ENCODE assay signal across 14 cellular contexts in the genomic region with DNA sequence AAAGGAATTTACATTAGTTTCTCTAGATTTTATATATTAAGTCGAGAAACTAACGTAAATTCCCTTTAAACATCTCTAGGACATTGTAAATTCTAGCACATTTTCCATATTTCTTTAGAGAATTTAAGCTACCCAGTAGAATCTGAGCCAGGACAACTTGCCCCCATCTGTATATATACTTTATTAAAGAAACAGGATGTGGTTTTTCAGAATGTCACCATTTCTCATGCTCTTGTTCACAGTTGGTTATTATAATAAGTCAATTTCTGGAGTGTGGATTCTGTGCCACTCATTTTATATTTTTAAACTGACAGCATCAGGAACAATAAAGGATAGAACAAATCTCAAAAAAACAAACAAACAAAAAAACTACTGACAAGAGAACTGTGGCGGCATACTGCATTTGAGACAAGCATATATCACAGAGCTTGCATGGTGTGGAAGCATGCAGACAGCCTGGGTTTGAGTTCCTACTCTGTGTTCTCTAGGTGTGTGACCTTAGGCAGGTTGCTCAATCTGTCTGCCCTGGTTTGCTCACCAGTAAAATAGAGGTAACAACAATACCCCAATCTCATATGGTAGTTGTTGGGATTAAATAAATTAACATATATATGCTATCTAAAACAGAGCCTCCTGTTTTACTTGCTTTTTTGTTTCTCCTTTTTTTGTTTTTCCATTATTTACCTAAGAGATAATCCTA.
A peak's percentile ranks its signal among the peaks of the same experiment; 100 is the strongest.
DNase-seq lines count a peak whose midpoint lies in the region; ATAC-seq and TF ChIP-seq lines count a peak whose summit lies in the region.
"Had no signal": no experiment of that assay in that cellular context is flagged by ENCODE, and none has a peak within 500 bp of the region (broad histone marks: within the 10 kb centered on the region; RNA-seq: fewer than 3 reads in every experiment).

No MANE protein-coding gene starts in this region.

- H3K27ac ChIP-seq in iPS-20b (ENCODE audit: low read length) (peak overlapping the region; percentile 15), body of pancreas (no peak overlapping the region)
- H3K27ac ChIP-seq: foreskin keratinocyte, left lung, WERI-Rb-1 had no signal

- TF ChIP-seq CTCF in body of pancreas (IDR thresholded peaks at IDR 0.05): no peak

- H3K27me3 ChIP-seq in iPS-20b (ENCODE audit: insufficient read depth, low read length) (no peaks in the 10 kb centered on the region), body of pancreas (no peaks in the 10 kb centered on the region)
- H3K27me3 ChIP-seq: foreskin keratinocyte, left lung had no signal

- H3K36me3 ChIP-seq in iPS-20b (ENCODE audit: insufficient read depth, low read depth, low read length): peaks cover 82% of the 10 kb centered on the region
- H3K36me3 ChIP-seq in body of pancreas (replicated peaks in 1 of 2; ENCODE audit: insufficient read depth in 1 of 2, low read depth in 2 of 2): peaks cover 6 to 36% of the 10 kb centered on the region in 2 donors

- WGBS in body of pancreas, 2 donors: 93 to 95% methylated on average over 3 of the region's 3 CpGs

- H3K9me3 ChIP-seq in iPS-20b (ENCODE audit: insufficient read depth, low read depth, low read length) (no peaks in the 10 kb centered on the region), body of pancreas (no peaks in the 10 kb centered on the region)
- H3K9me3 ChIP-seq: left lung had no signal

- DNase-seq in EH (ENCODE audit: low read depth) (peak; percentile 43), NAMALWA (ENCODE audit: low spot score) (peak; percentile 30), NCI-H146 treated with DMSO at 0.1 percent for 48 hours (lab: John Stamatoyannopoulos, UW; ENCODE audit: unreplicated experiment) (no peak), body of pancreas (no peak)
- DNase-seq in activated CD4-positive, alpha-beta T cell treated with anti-CD3 and anti-CD28 coated beads, Interleukin-2, amount 50 U/mL, for 1 hour: no peak
- DNase-seq: activated gamma-delta T cell; foreskin keratinocyte; KBM-7; left lung; stimulated activated naive B cell treated with anti-CD40 and anti-IgM and Interleukin-4, amounts not matched to agents 10 μg/mL and 1 μg/mL and 100 μg/mL, for 72 hours; WERI-Rb-1 had no signal

- no peak for TF ChIP-seq POLR2A in body of pancreas (IDR thresholded peaks at IDR 0.05)

- intact Hi-C loops in body of pancreas (cut with DNase I): no loop called here

- peak overlapping the region; percentile 4; the same call in 1 of the 2 replicates for H3K4me3 ChIP-seq in iPS-20b (ENCODE audit: low read length)
- H3K4me3 ChIP-seq in body of pancreas: no peak overlapping the region
- H3K4me3 ChIP-seq: left lung had no signal

- ATAC-seq in GM19395 (IDR thresholded peaks at IDR 0.05; ENCODE audit: unreplicated experiment) (peak; percentile 58), body of pancreas (no peak), HG03025 (IDR thresholded peaks at IDR 0.05; ENCODE audit: low FRiP score, unreplicated experiment) (no peak)
- ATAC-seq: foreskin keratinocyte, left lung had no signal

- H3K9ac ChIP-seq in iPS-20b (ENCODE audit: low read depth, low read length): peak overlapping the region; percentile 3; the same call in 1 of the 2 replicates

- H3K4me1 ChIP-seq in iPS-20b (ENCODE audit: insufficient read depth, low read length) (peaks cover 40% of the 10 kb centered on the region), body of pancreas (no peaks in the 10 kb centered on the region)
- H3K4me1 ChIP-seq: left lung had no signal

Comparison
In these comparisons a context has a peak if more than half of its experiments do, and no peak if none do; other contexts are left out.
1. DNase-seq: peak in EH (single experiment) and NAMALWA (single experiment); none in activated CD4-positive, alpha-beta T cell treated with anti-CD3 and anti-CD28 coated beads, Interleukin-2, amount 50 U/mL, for 1 hour (single experiment), NCI-H146 treated with DMSO at 0.1 percent for 48 hours (single experiment) and body of pancreas (0 of 4).